In the genomic region with DNA sequence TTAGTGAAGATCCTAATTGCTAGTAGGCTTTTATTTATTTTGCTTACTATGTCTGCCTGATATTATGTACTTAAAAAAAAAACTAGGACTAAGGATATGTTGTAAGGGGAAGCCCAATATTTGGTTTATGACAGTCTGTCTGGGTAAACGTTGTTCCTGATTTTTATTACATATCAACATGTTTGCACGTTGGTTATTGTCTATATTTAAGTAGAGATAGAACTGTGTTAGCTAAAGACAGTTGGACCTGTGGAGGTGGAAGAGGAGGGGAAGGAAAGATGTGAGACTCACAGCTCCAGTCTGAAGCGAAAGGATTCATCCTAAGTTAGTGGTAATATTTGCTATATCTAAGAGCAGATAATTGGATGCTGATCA, we compare ENCODE assay signal across 1 cellular context.
TF ChIP-seq lines count a peak whose summit lies in the region.

No MANE protein-coding gene starts in this region.

TF ChIP-seq in IMR-90, 13 proteins besides CTCF, POLR2A, EP300 and RAD21:
- no peak for TF ChIP-seq BHLHE40 (IDR thresholded peaks at IDR 0.05; ENCODE audit: low read depth, low read length)
- no peak for TF ChIP-seq MAZ (IDR thresholded peaks at IDR 0.05; ENCODE audit: borderline replicate concordance, low read depth, low read length)
- TF ChIP-seq RCOR1 (IDR thresholded peaks at IDR 0.05; ENCODE audit: insufficient replicate concordance, low read length) = no peak
- TF ChIP-seq SMC3 (IDR thresholded peaks at IDR 0.05; ENCODE audit: low read depth, low read length) = no peak
- no peak for TF ChIP-seq MXI1 (IDR thresholded peaks at IDR 0.05; ENCODE audit: borderline replicate concordance, low read depth, low read length)
